Comparison of ENCODE assay signal across 21 cellular contexts in the genomic region with DNA sequence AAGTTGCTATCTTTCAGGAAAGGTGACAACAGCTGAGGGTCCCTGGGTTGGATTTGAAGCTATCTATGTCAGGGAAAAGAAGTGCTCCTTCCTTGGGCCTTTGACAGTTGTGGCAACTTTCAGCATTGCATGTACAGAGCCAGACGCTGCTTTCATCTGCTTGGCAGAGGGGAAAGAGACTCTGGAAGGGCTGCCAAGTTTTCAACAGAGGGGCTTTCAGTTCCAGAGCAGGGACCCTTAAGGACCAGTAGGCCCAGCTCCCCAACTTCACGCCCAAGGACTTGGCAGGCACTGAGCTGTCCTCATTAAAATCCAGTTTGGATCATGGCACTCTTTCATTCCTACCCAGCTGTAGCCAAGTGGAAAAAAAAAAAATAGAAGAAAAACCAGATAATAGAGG.
"Had no signal": no experiment of that assay in that cellular context is flagged by ENCODE, and none has a peak within 500 bp of the region (broad histone marks: within the 10 kb centered on the region; RNA-seq: fewer than 3 reads in every experiment).

No MANE protein-coding gene starts in this region.

- H3K27me3 Mint-ChIP-seq: activated CD8-positive, alpha-beta T cell treated with anti-CD3 and anti-CD28 coated beads for 36 hours; T-helper 17 cell had no signal

- H3K4me1 Mint-ChIP-seq: natural killer cell, T-helper 17 cell had no signal

- H3K9me3 ChIP-seq: gastrocnemius medialis, left lung, suprapubic skin, upper lobe of left lung had no signal

- H3K27me3 ChIP-seq: gastrocnemius medialis, left lung, suprapubic skin, upper lobe of left lung had no signal

- H3K4me3 ChIP-seq: gastrocnemius medialis, left lung, skin epidermis, suprapubic skin, upper lobe of left lung had no signal

- DNase-seq: activated CD4-positive, alpha-beta T cell treated with anti-CD3 and anti-CD28 coated beads for 4 hours; activated CD8-positive, alpha-beta memory T cell treated with anti-CD3 and anti-CD28 coated beads, Interleukin-2, amount 50 U/mL, for 4 hours; activated CD8-positive, alpha-beta T cell treated with anti-CD3 and anti-CD28 coated beads for 36 hours; activated gamma-delta T cell; activated T-cell treated with anti-CD3 and anti-CD28 coated beads, Interleukin-2, amount 50 U/mL, for 48 hours; dermis blood vessel endothelial cell; erythroblast; gastrocnemius medialis; kidney; left lung; mammary epithelial cell; natural killer cell; stimulated activated CD4-positive, alpha-beta T cell treated with anti-CD3 and anti-CD28 coated beads, Interleukin-4, amount 100 ng/mL, for 24 hours; stimulated activated naive CD4-positive, alpha-beta T cell treated with Interleukin-2 at 50 U/mL for 16 hours; T-helper 17 cell; upper lobe of left lung had no signal

- H3K27ac Mint-ChIP-seq: activated CD8-positive, alpha-beta T cell treated with anti-CD3 and anti-CD28 coated beads for 36 hours; activated naive CD4-positive, alpha-beta T cell treated with anti-CD3 and anti-CD28 coated beads, Interleukin-2, amount 50 U/mL, for 72 hours; natural killer cell; progenitor cell of endocrine pancreas; T-helper 17 cell; WTC11 had no signal

- H3K36me3 ChIP-seq: gastrocnemius medialis, left lung, suprapubic skin, upper lobe of left lung had no signal

- H3K36me3 Mint-ChIP-seq: WTC11 had no signal

- H3K4me1 ChIP-seq: gastrocnemius medialis, left lung, suprapubic skin, upper lobe of left lung had no signal

- H3K4me3 Mint-ChIP-seq: activated CD8-positive, alpha-beta T cell treated with anti-CD3 and anti-CD28 coated beads for 36 hours; natural killer cell; T-helper 17 cell; WTC11 had no signal

- H3K27ac ChIP-seq: gastrocnemius medialis, left lung, skin epidermis, suprapubic skin, upper lobe of left lung had no signal
